In the genomic region with DNA sequence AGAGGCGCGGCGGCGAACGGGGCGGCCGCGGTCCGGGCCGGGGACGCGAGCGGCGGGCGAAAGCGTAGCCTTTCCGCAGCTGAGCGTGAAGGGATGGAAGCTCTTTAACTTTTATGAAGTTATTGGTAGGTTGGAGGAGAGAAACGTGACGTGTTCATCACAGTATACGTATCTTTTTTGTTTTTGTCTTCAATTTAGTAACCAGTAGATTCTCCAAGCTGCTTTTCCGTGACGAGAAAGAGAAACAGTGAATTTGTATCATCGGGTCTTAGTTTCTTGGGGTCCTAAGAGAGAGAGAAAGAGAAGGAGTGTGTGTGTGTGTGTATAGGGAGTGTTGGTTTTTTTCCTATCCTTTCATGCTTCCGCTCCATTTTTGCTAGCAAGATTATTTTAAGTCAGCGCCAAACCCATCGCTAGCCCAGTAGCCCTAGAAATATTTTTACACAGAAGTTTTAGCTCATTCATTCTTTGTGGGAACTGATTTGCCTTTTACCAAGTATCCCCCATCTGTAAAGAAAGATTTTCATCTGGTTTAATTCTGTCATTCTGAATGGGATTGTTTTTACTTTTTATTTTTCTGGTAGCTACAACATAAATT, we compare ENCODE assay signal across 1 cellular context.
TF ChIP-seq lines count a peak whose summit lies in the region.

No MANE protein-coding gene starts in this region.

TF ChIP-seq in H1, 55 proteins besides CTCF, POLR2A, EP300 and RAD21:
- TF ChIP-seq HDAC6 (IDR thresholded peaks at IDR 0.05; ENCODE audit: low read depth, low read length) (no peak), SRF (IDR thresholded peaks at IDR 0.05; ENCODE audit: low read depth, low read length) (no peak), KDM4A (IDR thresholded peaks at IDR 0.05; ENCODE audit: low read depth, low read length, severe bottlenecking) (no peak), SP1 (IDR thresholded peaks at IDR 0.05; ENCODE audit: low read depth, low read length) (no peak), CHD1 (IDR thresholded peaks at IDR 0.05; ENCODE audit: low read depth, low read length) (no peak), CEBPB (IDR thresholded peaks at IDR 0.05; ENCODE audit: low read depth, low read length) (no peak), ASH2L (IDR thresholded peaks at IDR 0.05; ENCODE audit: low read length) (no peak), RNF2 (IDR thresholded peaks at IDR 0.05; ENCODE audit: borderline replicate concordance, low read depth, low read length, missing control alignments, poor library complexity, severe bottlenecking) (no peak), USF2 (IDR thresholded peaks at IDR 0.05; ENCODE audit: low read length) (no peak), ZNF274 (IDR thresholded peaks at IDR 0.05; ENCODE audit: borderline replicate concordance, extremely low read depth, low read length) (no peak), FOSL1 (IDR thresholded peaks at IDR 0.05; ENCODE audit: insufficient read depth, low read depth, low read length) (no peak), KDM5A (IDR thresholded peaks at IDR 0.05; ENCODE audit: low read length) (no peak), TAF7 (optimal IDR thresholded peaks at IDR 0.05; ENCODE audit: borderline replicate concordance, low read depth, low read length) (no peak), PHF8 (conservative IDR thresholded peaks at IDR 0.05; ENCODE audit: low read depth, low read length) (no peak)
- TF ChIP-seq, protein P1, sequence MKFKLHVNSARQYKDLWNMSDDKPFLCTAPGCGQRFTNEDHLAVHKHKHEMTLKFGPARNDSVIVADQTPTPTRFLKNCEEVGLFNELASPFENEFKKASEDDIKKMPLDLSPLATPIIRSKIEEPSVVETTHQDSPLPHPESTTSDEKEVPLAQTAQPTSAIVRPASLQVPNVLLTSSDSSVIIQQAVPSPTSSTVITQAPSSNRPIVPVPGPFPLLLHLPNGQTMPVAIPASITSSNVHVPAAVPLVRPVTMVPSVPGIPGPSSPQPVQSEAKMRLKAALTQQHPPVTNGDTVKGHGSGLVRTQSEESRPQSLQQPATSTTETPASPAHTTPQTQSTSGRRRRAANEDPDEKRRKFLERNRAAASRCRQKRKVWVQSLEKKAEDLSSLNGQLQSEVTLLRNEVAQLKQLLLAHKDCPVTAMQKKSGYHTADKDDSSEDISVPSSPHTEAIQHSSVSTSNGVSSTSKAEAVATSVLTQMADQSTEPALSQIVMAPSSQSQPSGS (IDR thresholded peaks at IDR 0.05; ENCODE audit: low read length), result no peak
- TF ChIP-seq, protein P2, sequence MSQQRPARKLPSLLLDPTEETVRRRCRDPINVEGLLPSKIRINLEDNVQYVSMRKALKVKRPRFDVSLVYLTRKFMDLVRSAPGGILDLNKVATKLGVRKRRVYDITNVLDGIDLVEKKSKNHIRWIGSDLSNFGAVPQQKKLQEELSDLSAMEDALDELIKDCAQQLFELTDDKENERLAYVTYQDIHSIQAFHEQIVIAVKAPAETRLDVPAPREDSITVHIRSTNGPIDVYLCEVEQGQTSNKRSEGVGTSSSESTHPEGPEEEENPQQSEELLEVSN (IDR thresholded peaks at IDR 0.05), result no peak
